Comparison of ENCODE assay signal across 8 cellular contexts in the genomic region with DNA sequence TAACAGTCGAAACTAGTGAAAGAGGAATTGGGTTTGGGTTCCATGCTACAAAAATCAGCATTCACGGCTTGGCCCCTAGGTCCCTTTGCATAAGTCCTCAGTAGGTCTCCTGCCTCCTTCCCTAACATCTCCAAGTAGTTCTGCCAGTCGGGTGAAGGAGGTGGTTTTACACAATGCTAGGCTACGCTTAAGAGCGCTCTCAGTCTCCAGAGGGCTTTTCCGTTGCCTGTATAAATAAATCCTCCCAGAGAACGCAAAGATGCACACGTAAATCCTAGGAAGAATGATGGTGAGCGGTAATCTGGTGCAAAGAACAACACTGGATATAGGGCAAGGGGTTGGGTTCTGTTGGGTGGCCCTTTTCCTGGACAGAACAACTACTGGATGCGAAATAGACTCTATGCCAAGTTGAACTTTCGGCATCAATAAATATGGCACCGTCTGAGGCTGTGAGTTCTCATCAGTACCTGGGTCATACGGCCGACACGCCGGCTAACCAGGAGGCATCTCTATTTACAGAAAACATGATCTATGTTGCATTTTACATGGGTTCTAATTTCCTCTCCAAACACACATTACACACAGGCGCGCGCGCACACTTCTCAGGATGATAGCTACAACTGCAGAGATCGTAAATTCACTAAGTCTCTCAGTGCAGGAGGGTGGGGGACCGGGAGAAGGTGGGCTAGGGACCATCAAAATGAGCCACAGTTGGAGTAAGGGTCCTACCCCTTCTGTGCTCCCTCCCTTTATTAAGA. TPM values are rescaled to one million over a fixed set of nuclear protein-coding genes. Genes with fewer than 3 reads are reported as not detected.
DNase-seq lines count a peak whose midpoint lies in the region; FAIRE-seq and TF ChIP-seq lines count a peak whose summit lies in the region.

No MANE protein-coding gene starts in this region.

- H3K4me3 ChIP-seq in stomach smooth muscle (ENCODE audit: low read length in 2 of 2): peak overlapping the region; percentile 95 to 96

- POLR2A ChIA-PET in activated CD4-positive, alpha-beta memory T cell treated with anti-CD3 and anti-CD28 coated beads, Interleukin-2, amount 10 ng/mL, durations not matched to agents 7 days and 5 days (lab: Charles Lee): interaction anchor here (0.8 to 3.1 kb wide), 16 partner anchors 9 to 365 kb away, joined by 3 to 28 read pairs (median 4); no protein-coding TSS in a partner anchor

- no peaks in the 10 kb centered on the region for H3K9me3 ChIP-seq in stomach smooth muscle (ENCODE audit: control insufficient read depth in 2 of 2, low read length in 2 of 2)

- no peaks in the 10 kb centered on the region for H3K36me3 ChIP-seq in stomach smooth muscle (ENCODE audit: control insufficient read depth in 2 of 2, insufficient read depth in 2 of 2, low read length in 2 of 2)

- no peaks in the 10 kb centered on the region for H3K4me1 ChIP-seq in stomach smooth muscle (ENCODE audit: control insufficient read depth, insufficient read depth, low read length)

- FAIRE-seq in endometrium (lab: Jason Lieb, UNC): peak; percentile 12

- H3K9me3 Mint-ChIP-seq in activated CD4-positive, alpha-beta memory T cell treated with anti-CD3 and anti-CD28 coated beads, Interleukin-2, amount 10 ng/mL, durations not matched to agents 7 days and 5 days: no peaks in the 10 kb centered on the region
- H3K9me3 Mint-ChIP-seq in mesothelial cell of epicardium: no peaks in the 10 kb centered on the region

- H3K27ac Mint-ChIP-seq in activated CD4-positive, alpha-beta memory T cell treated with anti-CD3 and anti-CD28 coated beads, Interleukin-2, amount 10 ng/mL, durations not matched to agents 7 days and 5 days: peak overlapping the region; percentile 100
- H3K27ac Mint-ChIP-seq in mesothelial cell of epicardium: peak overlapping the region; percentile 99

- peak overlapping the region; percentile 90 to 93 for H3K9ac ChIP-seq in stomach smooth muscle (ENCODE audit: low read length in 2 of 2)

- in situ Hi-C loops in KBM-7 (cut with MboI; ENCODE audit: low pct_unique_long_range_greater_than_20kb, low sequenced_read_pairs): no loop called here

- H3K4me3 Mint-ChIP-seq in activated CD4-positive, alpha-beta memory T cell treated with anti-CD3 and anti-CD28 coated beads, Interleukin-2, amount 10 ng/mL, durations not matched to agents 7 days and 5 days: peak overlapping the region; percentile 83
- peak overlapping the region; percentile 84 for H3K4me3 Mint-ChIP-seq in mesothelial cell of epicardium

- CTCF ChIA-PET in activated CD4-positive, alpha-beta memory T cell treated with anti-CD3 and anti-CD28 coated beads, Interleukin-2, amount 10 ng/mL, durations not matched to agents 7 days and 5 days (lab: Charles Lee): interaction anchor here (0.9 to 1.2 kb wide), 4 partner anchors 124 to 366 kb away, joined by 3 to 5 read pairs (median 3); no protein-coding TSS in a partner anchor

- H3K27ac ChIP-seq in stomach smooth muscle (ENCODE audit: low read length): peak overlapping the region; percentile 92

- H3K27me3 Mint-ChIP-seq in activated CD4-positive, alpha-beta memory T cell treated with anti-CD3 and anti-CD28 coated beads, Interleukin-2, amount 10 ng/mL, durations not matched to agents 7 days and 5 days: no peaks in the 10 kb centered on the region
- H3K27me3 Mint-ChIP-seq in mesothelial cell of epicardium (ENCODE audit: low read depth): no peaks in the 10 kb centered on the region

- H3K4me1 Mint-ChIP-seq in activated CD4-positive, alpha-beta memory T cell treated with anti-CD3 and anti-CD28 coated beads, Interleukin-2, amount 10 ng/mL, durations not matched to agents 7 days and 5 days: peaks cover 44% of the 10 kb centered on the region
- peaks cover 49% of the 10 kb centered on the region for H3K4me1 Mint-ChIP-seq in mesothelial cell of epicardium

- H3K27me3 ChIP-seq in stomach smooth muscle (ENCODE audit: control insufficient read depth in 1 of 2, insufficient read depth in 2 of 2, low read length in 2 of 2): no peaks in the 10 kb centered on the region

- TF ChIP-seq CTCF in mesothelial cell of epicardium (IDR thresholded peaks at IDR 0.05; ENCODE audit: unreplicated experiment): no peak
- no peak for TF ChIP-seq CTCF in GM20000 (IDR thresholded peaks at IDR 0.05; ENCODE audit: extremely low read depth, missing control alignments)

- DNase-seq in EH (ENCODE audit: low read depth) (peak; percentile 68), NCI-H1092 treated with DMSO at 0.1 percent for 48 hours (lab: John Stamatoyannopoulos, UW) (peak; percentile 69), mesothelial cell of epicardium (ENCODE audit: low spot score in 2 of 2, unreplicated experiment in 2 of 2) (peak in 1 of 2 experiments; percentile 40), KBM-7 (no peak), GM20000 (ENCODE audit: low spot score) (no peak)
- peak; percentile 54 for DNase-seq in activated CD4-positive, alpha-beta memory T cell treated with anti-CD3 and anti-CD28 coated beads, Interleukin-2, amount 10 ng/mL, durations not matched to agents 7 days and 5 days

- peaks cover 31% of the 10 kb centered on the region for H3K36me3 Mint-ChIP-seq in activated CD4-positive, alpha-beta memory T cell treated with anti-CD3 and anti-CD28 coated beads, Interleukin-2, amount 10 ng/mL, durations not matched to agents 7 days and 5 days (ENCODE audit: low read depth)
- H3K36me3 Mint-ChIP-seq in mesothelial cell of epicardium: no peaks in the 10 kb centered on the region

RNA-seq across cellular contexts. Expression of gene CAMK2D, which starts 1.3 kb away (rescaled TPM):
- total RNA-seq in activated CD4-positive, alpha-beta memory T cell treated with anti-CD3 and anti-CD28 coated beads, Interleukin-2, amount 10 ng/mL, durations not matched to agents 7 days and 5 days: 10 to 100 TPM; 41.7 to 43.0 TPM
- 31.7 to 35.1 TPM (median 33.9 TPM) in 3 replicates for total RNA-seq in mesothelial cell of epicardium

Comparison
In these comparisons a context has a peak if more than half of its experiments do, and no peak if none do; other contexts are left out.
1. DNase-seq: peak in EH (single experiment), NCI-H1092 treated with DMSO at 0.1 percent for 48 hours (single experiment) and activated CD4-positive, alpha-beta memory T cell treated with anti-CD3 and anti-CD28 coated beads, Interleukin-2, amount 10 ng/mL, durations not matched to agents 7 days and 5 days (single experiment); none in KBM-7 (single experiment) and GM20000 (single experiment).